ENCODE assay signal across 8 cellular contexts in the genomic region with DNA sequence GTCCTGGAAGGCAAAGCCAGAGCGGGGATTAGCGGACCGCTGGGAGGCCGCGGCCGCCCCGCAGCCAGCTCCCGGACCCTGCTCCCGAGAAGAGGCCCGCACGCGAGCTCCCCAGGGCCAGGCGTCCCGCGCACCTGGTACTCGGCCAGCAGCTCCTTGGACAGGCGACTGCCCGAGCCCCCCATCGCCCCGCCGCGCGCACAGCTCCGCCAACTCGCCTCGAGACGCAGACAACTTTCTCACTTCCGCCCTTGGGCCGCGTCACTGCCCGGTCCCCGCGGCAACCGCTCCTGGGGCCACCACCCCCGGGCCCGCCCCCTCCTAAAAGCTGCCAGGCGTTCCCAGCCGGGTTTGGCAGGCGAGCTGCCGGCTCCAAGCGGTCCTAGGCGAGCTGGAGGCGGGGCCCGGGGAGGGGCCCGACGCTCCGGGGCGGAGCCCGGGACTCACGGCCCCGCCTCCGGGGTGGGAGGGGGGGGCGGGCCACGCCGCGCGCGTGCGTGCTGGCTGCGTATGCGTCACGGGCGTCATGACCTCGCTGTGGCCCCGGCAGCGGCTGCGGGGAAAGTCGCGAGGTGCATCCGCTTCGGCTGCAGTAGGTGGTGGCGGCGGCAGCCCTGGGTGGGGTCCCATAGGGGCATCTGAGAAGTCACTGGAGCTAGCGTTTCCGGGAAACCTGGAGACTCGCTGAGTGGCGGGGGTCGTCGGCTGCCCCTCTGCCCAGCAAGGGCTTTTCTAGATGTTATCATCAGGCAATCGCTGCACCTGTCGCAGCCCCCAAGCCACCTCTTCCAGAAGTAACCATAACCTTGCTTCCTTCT. TPM values are rescaled to one million over a fixed set of nuclear protein-coding genes. Genes with fewer than 3 reads are reported as not detected.
DNase-seq lines count a peak whose midpoint lies in the region; ATAC-seq, FAIRE-seq and TF ChIP-seq lines count a peak whose summit lies in the region.

CIB1 (minus strand) TSS at position 241 of the 818 bp plus-strand sequence; CDS start at position 185, 56 bp downstream.
A gene with protein sequence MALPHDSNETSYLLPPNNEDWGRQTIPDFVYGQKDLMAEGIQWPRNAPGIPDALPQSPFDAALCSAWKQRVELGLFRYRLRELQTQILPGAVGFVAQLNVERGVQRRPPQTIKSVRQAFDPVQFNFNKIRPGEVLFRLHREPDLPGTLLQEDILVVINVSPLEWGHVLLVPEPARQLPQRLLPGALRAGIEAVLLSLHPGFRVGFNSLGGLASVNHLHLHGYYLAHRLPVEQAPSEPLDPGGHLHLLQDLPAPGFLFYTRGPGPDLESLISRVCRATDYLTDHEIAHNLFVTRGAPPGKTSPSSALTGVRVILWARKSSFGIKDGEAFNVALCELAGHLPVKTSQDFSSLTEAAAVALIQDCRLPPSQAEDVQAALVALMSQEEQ (plus strand): TSS at position 509 of the 818 bp plus-strand sequence. CDS start 6,700 bp downstream, outside the sequence.

- peak within 1 kb of the TSS; percentile 89 for H3K4me2 ChIP-seq in HepG2 (ENCODE audit: low read depth, low read length)

- H3K79me2 ChIP-seq in HepG2 (ENCODE audit: insufficient read depth, low read length) = peaks cover 8% of the 10 kb centered on the region

- no peaks in the 10 kb centered on the region for H3K9me3 Mint-ChIP-seq in CD4-positive, CD25-positive, alpha-beta regulatory T cell
- H3K9me3 Mint-ChIP-seq in dendritic cell treated with granulocyte-macrophage colony-stimulating factor and Interleukin-4, amounts not matched to agents 40 ng/mL and 50 ng/mL, for 4 days = no peaks in the 10 kb centered on the region

- H3K36me3 Mint-ChIP-seq in CD4-positive, CD25-positive, alpha-beta regulatory T cell = peaks cover 27% of the 10 kb centered on the region
- H3K36me3 Mint-ChIP-seq in dendritic cell treated with granulocyte-macrophage colony-stimulating factor and Interleukin-4, amounts not matched to agents 40 ng/mL and 50 ng/mL, for 4 days (ENCODE audit: low read depth) = peaks cover 65% of the 10 kb centered on the region

- ATAC-seq in CD4-positive, CD25-positive, alpha-beta regulatory T cell (ENCODE audit: low read depth in 2 of 2) = peak; percentile 79 to 86
- peak; percentile 76 for ATAC-seq in GM19438 (IDR thresholded peaks at IDR 0.05; ENCODE audit: low read depth, unreplicated experiment)
- peak; percentile 87 for ATAC-seq in HG03571 (IDR thresholded peaks at IDR 0.05; ENCODE audit: unreplicated experiment)
- ATAC-seq in HepG2 = peak; percentile 91

- H3K27ac ChIP-seq in CD4-positive, CD25-positive, alpha-beta regulatory T cell (ENCODE audit: insufficient read depth, low read length, poor library complexity, severe bottlenecking) = peak within 1 kb of the TSS; percentile 96
- peak within 1 kb of the TSS; percentile 94 for H3K27ac ChIP-seq in HepG2 (ENCODE audit: extremely low read length, insufficient read depth, low read length)

- peaks cover 50% of the 10 kb centered on the region for H3K4me1 ChIP-seq in CD4-positive, CD25-positive, alpha-beta regulatory T cell (ENCODE audit: control insufficient read depth, insufficient read depth, low read length, poor library complexity, severe bottlenecking)
- H3K4me1 ChIP-seq in HepG2 (ENCODE audit: insufficient read depth, low read length) = peaks cover 28% of the 10 kb centered on the region

- H3K4me1 Mint-ChIP-seq in CD4-positive, CD25-positive, alpha-beta regulatory T cell = peaks cover 9 to 67% (median 38%) of the 10 kb centered on the region in 4 donors
- H3K4me1 Mint-ChIP-seq in dendritic cell treated with granulocyte-macrophage colony-stimulating factor and Interleukin-4, amounts not matched to agents 40 ng/mL and 50 ng/mL, for 4 days (ENCODE audit: low read depth) = peaks cover 53% of the 10 kb centered on the region

- 0% methylated on average over 3 of the region's 81 CpGs for WGBS in HepG2 (ENCODE audit: low lambda C conversion rate)

- in situ Hi-C loops in HepG2 (cut with HindIII; ENCODE audit: extremely low pct_ligation_motif_present, low pct_unique_long_range_greater_than_20kb) = no loop called here

- peak; percentile 15 for FAIRE-seq in HepG2 (lab: Jason Lieb, UNC)

- no peaks in the 10 kb centered on the region for H3K27me3 ChIP-seq in CD4-positive, CD25-positive, alpha-beta regulatory T cell (ENCODE audit: control insufficient read depth, insufficient read depth, low read length)
- no peaks in the 10 kb centered on the region; a peak in 1 of 5 replicates for H3K27me3 ChIP-seq in HepG2 (ENCODE audit: control insufficient read depth in 1 of 2, insufficient read depth in 2 of 2, low read length in 2 of 2)

- H3K9ac ChIP-seq in HepG2 (ENCODE audit: insufficient read depth, low read depth, low read length) = peak within 1 kb of the TSS; percentile 83

- BruUV-seq in HepG2 (replicated peaks; lab: Mats Ljungman, UMichigan) = no TSS peak

- peaks cover 24% of the 10 kb centered on the region for H3K36me3 ChIP-seq in CD4-positive, CD25-positive, alpha-beta regulatory T cell (ENCODE audit: control insufficient read depth, insufficient read depth, low read length)
- H3K36me3 ChIP-seq in HepG2 (replicated peaks in 1 of 2; ENCODE audit: control insufficient read depth in 1 of 2, insufficient read depth in 2 of 2, low read length in 2 of 2) = peaks cover 7 to 41% of the 10 kb centered on the region in 2 experiments

- peak within 1 kb of the TSS; percentile 76 for H2AFZ ChIP-seq in HepG2 (ENCODE audit: low read length)

- TF ChIP-seq CTCF in HepG2 (CRISPR knock-in tag; IDR thresholded peaks at IDR 0.05) = no peak

- TF ChIP-seq EP300 in HepG2 (IDR thresholded peaks at IDR 0.05; ENCODE audit: low read depth in 2 of 2, low read length in 2 of 2) (no peak; a peak in 1 of 4 replicates), HepG2 (CRISPR knock-in tag; IDR thresholded peaks at IDR 0.05; ENCODE audit: borderline replicate concordance) (no peak)

- POLR2A ChIA-PET in HepG2 (lab: Yijun Ruan, JAX) = interaction anchor here (1.1 to 4.5 kb wide), 10 partner anchors 11 to 91 kb away, joined by 3 to 50 read pairs (median 8); partner anchors contain the start of genes NGRN, SEMA4B and TTLL13

- no peak for TF ChIP-seq RAD21 in HepG2 (CRISPR knock-in tag; IDR thresholded peaks at IDR 0.05)

- H3K9me3 ChIP-seq in CD4-positive, CD25-positive, alpha-beta regulatory T cell (ENCODE audit: control insufficient read depth in 2 of 2, low read length in 2 of 2) = no peaks in the 10 kb centered on the region
- no peaks in the 10 kb centered on the region for H3K9me3 ChIP-seq in HepG2 (ENCODE audit: low read length)

- peak; percentile 44 to 83 for TF ChIP-seq POLR2A in HepG2 (IDR thresholded peaks at IDR 0.05; ENCODE audit: insufficient read depth in 1 of 2, low read depth in 2 of 2, low read length in 2 of 2)

- CTCF ChIA-PET in HepG2 (lab: Yijun Ruan, JAX; ENCODE audit: low intra/inter-chr PET ratio, low total read pairs) = interaction anchor here (0.9 to 1.3 kb wide), 2 partner anchors 14 to 19 kb away, joined by 3 to 4 read pairs; no protein-coding TSS in a partner anchor

- H3K27ac Mint-ChIP-seq in CD4-positive, CD25-positive, alpha-beta regulatory T cell = peak within 1 kb of the TSS; percentile 94 to 100 (median 98)
- peak within 1 kb of the TSS; percentile 83 for H3K27ac Mint-ChIP-seq in dendritic cell treated with granulocyte-macrophage colony-stimulating factor and Interleukin-4, amounts not matched to agents 40 ng/mL and 50 ng/mL, for 4 days

- peak within 1 kb of the TSS; percentile 90 to 95 (median 91) for H3K4me3 Mint-ChIP-seq in CD4-positive, CD25-positive, alpha-beta regulatory T cell
- peak within 1 kb of the TSS; percentile 79 for H3K4me3 Mint-ChIP-seq in dendritic cell treated with granulocyte-macrophage colony-stimulating factor and Interleukin-4, amounts not matched to agents 40 ng/mL and 50 ng/mL, for 4 days

- H4K20me1 ChIP-seq in HepG2 (ENCODE audit: insufficient read depth, low read length) = no peaks in the 10 kb centered on the region

- DNase-seq in CD4-positive, CD25-positive, alpha-beta regulatory T cell = peak; percentile 94 to 97 (median 97)
- peak; percentile 93 for DNase-seq in NCI-H774 (lab: John Stamatoyannopoulos, UW)
- peak; percentile 95 for DNase-seq in activated CD4-positive, alpha-beta T cell treated with anti-CD3 and anti-CD28 coated beads, Interleukin-2, amount 50 U/mL, for 4 hours
- peak; percentile 88 for DNase-seq in HepG2 (ENCODE audit: low spot score)
- DNase-seq in stimulated activated CD4-positive, alpha-beta T cell treated with anti-CD3 and anti-CD28 coated beads, Interleukin-2, amount 100 ng/mL, for 48 hours = peak; percentile 92 to 95

- intact Hi-C loops in dendritic cell treated with granulocyte-macrophage colony-stimulating factor and Interleukin-4, amounts not matched to agents 40 ng/mL and 50 ng/mL, for 4 days (cut with micrococcal nuclease) = loop anchor here (1.0 to 2.0 kb wide), 2 partner anchors 15 to 31 kb away; partner anchors contain the start of genes NGRN and TTLL13
- intact Hi-C loops in HepG2 (cut with micrococcal nuclease; ENCODE audit: unreplicated experiment) = loop anchor here (1.0 to 5.0 kb wide), 2 partner anchors 15 to 33 kb away; partner anchors contain the start of genes NGRN and TTLL13

- H3K27me3 Mint-ChIP-seq in CD4-positive, CD25-positive, alpha-beta regulatory T cell = no peaks in the 10 kb centered on the region
- H3K27me3 Mint-ChIP-seq in dendritic cell treated with granulocyte-macrophage colony-stimulating factor and Interleukin-4, amounts not matched to agents 40 ng/mL and 50 ng/mL, for 4 days = no peaks in the 10 kb centered on the region

- peak within 1 kb of the TSS; percentile 91 for H3K4me3 ChIP-seq in CD4-positive, CD25-positive, alpha-beta regulatory T cell (ENCODE audit: low read depth, low read length)
- H3K4me3 ChIP-seq in HepG2 (replicated peaks in 1 of 3; ENCODE audit: insufficient read depth in 1 of 3, low read depth in 2 of 3, low read length in 3 of 3) = peak within 1 kb of the TSS; percentile 73 to 86 (median 80)

RNA-seq across cellular contexts. Expression of gene CIB1, which starts in this region (rescaled TPM):
- total RNA-seq in CD4-positive, CD25-positive, alpha-beta regulatory T cell = 148 TPM
- polyA plus RNA-seq in CD4-positive, CD25-positive, alpha-beta regulatory T cell = 100 to 1,000 TPM; 185 to 263 (median 222) TPM
- 38.7 and 52.4 TPM in 2 replicates for total RNA-seq in HepG2 (2016; rRNA removed; fragmentation: Illumina TruSeq; extraction: Trizol)
- 18.8 and 20.6 TPM in 2 replicates for total RNA-seq in HepG2 (2016; cell fraction: cytosol; rRNA removed; fragmentation: Illumina TruSeq; extraction: Trizol; ENCODE audit: low read depth)
- 43.1 and 52.3 TPM in 2 replicates for total RNA-seq in HepG2 (2016; cell fraction: insoluble cytoplasmic fraction; rRNA removed; fragmentation: Illumina TruSeq; extraction: Trizol)
- 30.4 and 35.8 TPM in 2 replicates for total RNA-seq in HepG2 (2016; cell fraction: membrane; rRNA removed; fragmentation: Illumina TruSeq; extraction: Trizol)
- 22.1 and 24.2 TPM in 2 replicates for total RNA-seq in HepG2 (2016; cell fraction: nucleus; rRNA removed; fragmentation: Illumina TruSeq; extraction: Trizol)
- 72.7 and 73.6 TPM in 2 replicates for polyA plus RNA-seq in HepG2 (2011; rRNA removed)
- 50.7 and 83.9 TPM in 2 replicates for polyA plus RNA-seq in HepG2 (2011; cell fraction: cytosol; rRNA removed)
- polyA plus RNA-seq in HepG2 (2011; cell fraction: nucleus; rRNA removed) = 47.6 and 49.0 TPM in 2 replicates
- 22.9 and 33.8 TPM in 2 replicates for polyA plus RNA-seq in HepG2 (2012)
- polyA plus RNA-seq in HepG2 (2016; cell fraction: cytosol; fragmentation: Illumina TruSeq; extraction: Trizol; ENCODE audit: low read depth) = 38.0 and 44.9 TPM in 2 replicates
- polyA plus RNA-seq in HepG2 (2016; cell fraction: insoluble cytoplasmic fraction; fragmentation: Illumina TruSeq; extraction: Trizol; ENCODE audit: low read depth) = 88.2 and 89.6 TPM in 2 replicates
- polyA plus RNA-seq in HepG2 (2016; cell fraction: membrane; fragmentation: Illumina TruSeq; extraction: Trizol; ENCODE audit: low read depth) = 44.3 and 53.1 TPM in 2 replicates
- polyA plus RNA-seq in HepG2 (2016; cell fraction: nucleus; fragmentation: Illumina TruSeq; extraction: Trizol; ENCODE audit: insufficient read depth, low read depth) = 71.0 and 73.3 TPM in 2 replicates
- polyA minus RNA-seq in HepG2 (2011; rRNA and poly(A)+ RNA removed; ENCODE audit: low replicate concordance) = 45.8 and 91.0 TPM in 2 replicates
- 10.3 and 12.9 TPM in 2 replicates for polyA minus RNA-seq in HepG2 (2011; cell fraction: cytosol; rRNA and poly(A)+ RNA removed)
- polyA minus RNA-seq in HepG2 (2011; cell fraction: nucleus; rRNA and poly(A)+ RNA removed) = 5.7 TPM in 2 replicates

RNA-seq across cellular contexts. Expression of the second gene that starts in this region (rescaled TPM):
- 3.3 TPM for total RNA-seq in CD4-positive, CD25-positive, alpha-beta regulatory T cell
- polyA plus RNA-seq in CD4-positive, CD25-positive, alpha-beta regulatory T cell = 1 to 10 TPM in 2 of 4 donors, under 1 TPM in 2; 0.84 to 1.6 (median 1.1) TPM
- total RNA-seq in HepG2 (2016; rRNA removed; fragmentation: Illumina TruSeq; extraction: Trizol) = 4.3 and 5.0 TPM in 2 replicates
- total RNA-seq in HepG2 (2016; cell fraction: cytosol; rRNA removed; fragmentation: Illumina TruSeq; extraction: Trizol; ENCODE audit: low read depth) = 1.2 TPM in 2 replicates
- total RNA-seq in HepG2 (2016; cell fraction: insoluble cytoplasmic fraction; rRNA removed; fragmentation: Illumina TruSeq; extraction: Trizol) = 5.0 and 6.6 TPM in 2 replicates
- total RNA-seq in HepG2 (2016; cell fraction: membrane; rRNA removed; fragmentation: Illumina TruSeq; extraction: Trizol) = 2.4 and 2.8 TPM in 2 replicates
- 4.7 and 4.8 TPM in 2 replicates for total RNA-seq in HepG2 (2016; cell fraction: nucleus; rRNA removed; fragmentation: Illumina TruSeq; extraction: Trizol)
- polyA plus RNA-seq in HepG2 (2011; rRNA removed) = 1.5 and 2.2 TPM in 2 replicates
- polyA plus RNA-seq in HepG2 (2011; cell fraction: cytosol; rRNA removed) = 0.83 and 1.3 TPM in 2 replicates
- polyA plus RNA-seq in HepG2 (2011; cell fraction: nucleus; rRNA removed) = 6.5 and 7.4 TPM in 2 replicates
- 0.84 and 1.2 TPM in 2 replicates for polyA plus RNA-seq in HepG2 (2012)
- polyA plus RNA-seq in HepG2 (2016; cell fraction: cytosol; fragmentation: Illumina TruSeq; extraction: Trizol; ENCODE audit: low read depth) = 0.17 and 0.42 TPM in 2 replicates
- 2.4 and 3.1 TPM in 2 replicates for polyA plus RNA-seq in HepG2 (2016; cell fraction: insoluble cytoplasmic fraction; fragmentation: Illumina TruSeq; extraction: Trizol; ENCODE audit: low read depth)
- polyA plus RNA-seq in HepG2 (2016; cell fraction: membrane; fragmentation: Illumina TruSeq; extraction: Trizol; ENCODE audit: low read depth) = 0.72 and 0.86 TPM in 2 replicates
- 2.7 and 3.3 TPM in 2 replicates for polyA plus RNA-seq in HepG2 (2016; cell fraction: nucleus; fragmentation: Illumina TruSeq; extraction: Trizol; ENCODE audit: insufficient read depth, low read depth)
- polyA minus RNA-seq in HepG2 (2011; rRNA and poly(A)+ RNA removed; ENCODE audit: low replicate concordance) = 18.9 and 23.4 TPM in 2 replicates
- polyA minus RNA-seq in HepG2 (2011; cell fraction: cytosol; rRNA and poly(A)+ RNA removed) = 1.2 and 3.0 TPM in 2 replicates
- 12.5 and 15.4 TPM in 2 replicates for polyA minus RNA-seq in HepG2 (2011; cell fraction: nucleus; rRNA and poly(A)+ RNA removed)

Comparison
In these comparisons a context has a peak if more than half of its experiments do, and no peak if none do; other contexts are left out.
1. Peak in every context shown above with its lines: DNase-seq, ATAC-seq, H3K4me3 ChIP-seq and H3K27ac ChIP-seq.